ENCODE assay signal across 11 cellular contexts in genomic region chr3:47452460-47453215, GRCh38.
"Had no signal": no experiment of that assay in that cellular context is flagged by ENCODE, and none has a peak within 500 bp of the region (broad histone marks: within the 10 kb centered on the region; RNA-seq: fewer than 3 reads in every experiment).

No MANE protein-coding gene starts in this region.

- H3K27ac ChIP-seq: gastrocnemius medialis, heart right ventricle, left lung, lower lobe of right lung, psoas muscle, right atrium auricular region, tibial nerve had no signal

- H3K4me2 ChIP-seq: smooth muscle cell had no signal

- H3K9me3 ChIP-seq: gastrocnemius medialis, left lung, lower lobe of right lung, psoas muscle, right atrium auricular region had no signal

- H3K4me1 ChIP-seq: right atrium auricular region had no signal

- DNase-seq: gastrocnemius medialis; heart right ventricle; hypothalamus; left lung; lower lobe of right lung; midbrain; psoas muscle; stimulated activated CD4-positive, alpha-beta T cell treated with anti-CD3 and anti-CD28 coated beads, Interleukin-2, amount 100 ng/mL, for 48 hours had no signal

- H3K36me3 ChIP-seq: gastrocnemius medialis, heart right ventricle, left lung, lower lobe of right lung, right atrium auricular region, tibial nerve had no signal

- H3K4me3 ChIP-seq: gastrocnemius medialis, heart right ventricle, left lung, lower lobe of right lung, psoas muscle, right atrium auricular region, smooth muscle cell, tibial nerve had no signal

- ATAC-seq: gastrocnemius medialis, heart right ventricle, left lung, lower lobe of right lung, psoas muscle had no signal

- H3K27me3 ChIP-seq: gastrocnemius medialis, heart right ventricle, left lung, right atrium auricular region, tibial nerve had no signal
